In genomic region chr20:43507150-43508080, GRCh38 we compare ENCODE assay signal across 1 cellular context.
TF ChIP-seq lines count a peak whose summit lies in the region.

Gene L3MBTL1 (plus strand): TSS chr20:43507697. CDS start chr20:43513504, 5,807 bp downstream.

TF ChIP-seq in K562, 482 proteins besides CTCF, POLR2A, EP300 and RAD21 (continued from another document and continues in another):
- TF ChIP-seq ZNF407 (IDR thresholded peaks at IDR 0.05; ENCODE audit: low read depth) (no peak), TAF15 (IDR thresholded peaks at IDR 0.05; ENCODE audit: low read depth, low read length) (no peak), SUPT5H (IDR thresholded peaks at IDR 0.05) (no peak), RCOR1 (IDR thresholded peaks at IDR 0.05; ENCODE audit: borderline replicate concordance in 1 of 2, low read depth in 2 of 2, low read length in 2 of 2) (no peak), ZNF395 (CRISPR knock-in tag; IDR thresholded peaks at IDR 0.05) (no peak), E2F6 (IDR thresholded peaks at IDR 0.05; ENCODE audit: borderline replicate concordance in 1 of 2, extremely low read depth in 1 of 2, insufficient read depth in 1 of 2, insufficient read length in 1 of 2, low read depth in 1 of 2, low read length in 1 of 2, poor library complexity in 1 of 2, severe bottlenecking in 1 of 2) (peak in 1 of 2 experiments; percentile 32), ZNF197 (CRISPR knock-in tag; IDR thresholded peaks at IDR 0.05; ENCODE audit: low read depth) (no peak), ZBTB7A (IDR thresholded peaks at IDR 0.05; ENCODE audit: borderline replicate concordance, control insufficient read depth, low read depth, low read length) (peak; percentile 86), MYBL2 (IDR thresholded peaks at IDR 0.05; ENCODE audit: low read depth) (no peak), MYBL2 (CRISPR knock-in tag; IDR thresholded peaks at IDR 0.05; ENCODE audit: borderline replicate concordance) (no peak), ZNF140 (CRISPR knock-in tag; IDR thresholded peaks at IDR 0.05) (no peak), ZBTB33 (CRISPR knock-in tag; IDR thresholded peaks at IDR 0.05) (0 out of 2 replicates have a peak, but pooled peaks have one; percentile 3), AFF4 (CRISPR knock-in tag; IDR thresholded peaks at IDR 0.05) (no peak), ARID3B (CRISPR knock-in tag; IDR thresholded peaks at IDR 0.05; ENCODE audit: borderline replicate concordance) (no peak), L3MBTL2 (IDR thresholded peaks at IDR 0.05) (peak; percentile 22; the same call in 1 of the 2 replicates), NR1H2 (CRISPR knock-in tag; IDR thresholded peaks at IDR 0.05) (no peak), RBFOX2 (IDR thresholded peaks at IDR 0.05; ENCODE audit: low read depth, low read length) (peak; percentile 64), POLR2B (IDR thresholded peaks at IDR 0.05; ENCODE audit: low read depth, partially characterized antibody) (no peak), SMARCC2 (IDR thresholded peaks at IDR 0.05; ENCODE audit: low read depth) (no peak), NONO (IDR thresholded peaks at IDR 0.05; ENCODE audit: low read depth in 2 of 2, low read length in 1 of 2) (peak in 1 of 2 experiments; percentile 37; a peak in 1 of 4 replicates), TCF3 (CRISPR knock-in tag; IDR thresholded peaks at IDR 0.05) (no peak), SMAD2 (IDR thresholded peaks at IDR 0.05; ENCODE audit: low read depth, low read length) (no peak), ESRRA (IDR thresholded peaks at IDR 0.05; ENCODE audit: borderline replicate concordance, low read depth) (no peak), CLOCK (CRISPR knock-in tag; IDR thresholded peaks at IDR 0.05; ENCODE audit: borderline replicate concordance) (no peak), PCBP1 (IDR thresholded peaks at IDR 0.05; ENCODE audit: low read depth, low read length, poor library complexity, severe bottlenecking) (peak; percentile 75), ZNF146 (CRISPR knock-in tag; IDR thresholded peaks at IDR 0.05; ENCODE audit: unreplicated experiment) (no peak), HNRNPLL (IDR thresholded peaks at IDR 0.05; ENCODE audit: low read depth, low read length, poor library complexity, severe bottlenecking) (peak; percentile 64)
